In the genomic region with DNA sequence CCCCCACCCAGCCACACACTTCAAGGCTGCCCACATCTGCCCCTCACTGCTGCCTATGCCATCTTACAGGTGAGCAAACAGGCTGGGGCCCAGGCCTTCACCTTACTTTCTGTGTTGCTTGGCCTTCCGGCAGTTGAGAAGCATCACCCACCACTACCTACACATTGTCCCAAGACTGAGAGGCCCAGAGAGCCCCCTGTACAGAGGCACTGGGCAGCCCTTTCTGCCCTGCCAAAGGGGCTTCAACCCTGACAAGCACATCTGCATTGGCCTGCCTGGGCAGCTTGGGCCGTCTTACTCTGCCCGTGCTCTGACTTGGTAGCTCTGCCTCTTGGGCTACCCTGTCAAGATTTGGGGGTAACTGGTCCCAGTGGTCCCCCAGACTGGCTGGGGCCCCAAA, we compare ENCODE assay signal across 8 cellular contexts. TPM values are rescaled to one million over a fixed set of nuclear protein-coding genes. Genes with fewer than 3 reads are reported as not detected.
DNase-seq lines count a peak whose midpoint lies in the region; ATAC-seq, FAIRE-seq and TF ChIP-seq lines count a peak whose summit lies in the region.

No MANE protein-coding gene starts in this region.

- H3K27ac ChIP-seq in cardiac muscle cell (peak overlapping the region; percentile 95), K562 (ENCODE audit: extremely low read depth, low read depth, low read length) (no peak overlapping the region), mesenchymal stem cell (ENCODE audit: low read length, poor library complexity, severe bottlenecking) (peak overlapping the region; percentile 77), urinary bladder (ENCODE audit: low read depth) (no peak overlapping the region)

- peak overlapping the region; percentile 91; the same call in 1 of the 2 replicates for H3K4me2 ChIP-seq in K562 (ENCODE audit: insufficient read depth, low read length)
- H3K4me2 ChIP-seq in mesenchymal stem cell (ENCODE audit: low read length, poor library complexity, severe bottlenecking): peak overlapping the region; percentile 83

- peak overlapping the region; percentile 35 for H2BK5ac ChIP-seq in mesenchymal stem cell (ENCODE audit: low read depth, low read length, poor library complexity, severe bottlenecking)

- TF ChIP-seq POLR2A in K562 (conservative IDR thresholded peaks at IDR 0.05): no peak

- no peak overlapping the region for H3K4ac ChIP-seq in mesenchymal stem cell (ENCODE audit: low read depth in 1 of 2, low read length in 2 of 2)

- H2BK120ac ChIP-seq in mesenchymal stem cell (ENCODE audit: low read depth, low read length): no peak overlapping the region

- BruUV-seq in K562 (replicated peaks; lab: Mats Ljungman, UMichigan): no TSS peak

- H3K27me3 ChIP-seq in cardiac muscle cell (no peaks in the 10 kb centered on the region), K562 (ENCODE audit: control insufficient read depth in 2 of 2, insufficient read depth in 2 of 2, low read length in 2 of 2) (no peaks in the 10 kb centered on the region), mesenchymal stem cell (ENCODE audit: control insufficient read depth in 1 of 2, insufficient read depth in 1 of 2, low read length in 2 of 2) (no peaks in the 10 kb centered on the region)

- WGBS in K562 (ENCODE audit: insufficient coverage, low coverage, missing lambda C conversion rate): 93% methylated on average over 3 of the region's 3 CpGs
- WGBS in mesenchymal stem cell: 99% methylated on average over 3 of the region's 3 CpGs
- 73% methylated on average over 3 of the region's 3 CpGs for WGBS in urinary bladder

- no peak for ATAC-seq in K562
- no peak for ATAC-seq in GM21447 (IDR thresholded peaks at IDR 0.05; ENCODE audit: unreplicated experiment)
- no peak for ATAC-seq in HG02840 (IDR thresholded peaks at IDR 0.05; ENCODE audit: low FRiP score, unreplicated experiment)

- TF ChIP-seq CTCF in cardiac muscle cell (IDR thresholded peaks at IDR 0.05; ENCODE audit: low read depth, low read length): no peak
- no peak for TF ChIP-seq CTCF in K562 (IDR thresholded peaks at IDR 0.05 in 2 of 3, conservative IDR thresholded peaks at IDR 0.05 in 1 of 3; ENCODE audit: insufficient read depth in 2 of 3, low read depth in 1 of 3, low read length in 3 of 3)
- no peak for TF ChIP-seq CTCF in GM13976 (IDR thresholded peaks at IDR 0.05; ENCODE audit: borderline replicate concordance, control extremely low read depth, extremely low read depth, insufficient read depth, missing control alignments)

- no peak overlapping the region for H3K18ac ChIP-seq in mesenchymal stem cell (ENCODE audit: low read depth in 1 of 2, low read length in 2 of 2)

- DNase-seq in cardiac muscle cell (ENCODE audit: low read depth in 1 of 2, low spot score in 1 of 2) (no peak), cardiac septum (ENCODE audit: low spot score) (no peak), K562 (ENCODE audit: extremely low read depth in 1 of 4, low spot score in 3 of 4) (no peak), mesenchymal stem cell (no peak), GM13976 (ENCODE audit: low spot score) (no peak)

- no peak for FAIRE-seq in K562 (lab: Jason Lieb, UNC)

- H3K79me1 ChIP-seq in mesenchymal stem cell (replicated peaks; ENCODE audit: low read length, poor library complexity, severe bottlenecking): peaks cover 23% of the 10 kb centered on the region

- intact Hi-C loops in cardiac septum (cut with DNase I): loop anchor here (2.0 kb wide), 3 partner anchors 37 to 77 kb away; partner anchors contain the start of genes LLGL1, SMCR8 and TOP3A
- intact Hi-C loops in K562 (cut with micrococcal nuclease): no loop called here

- no peak for TF ChIP-seq EP300 in K562 (IDR thresholded peaks at IDR 0.05; ENCODE audit: low read length)

- H2BK15ac ChIP-seq in mesenchymal stem cell (ENCODE audit: low read depth, poor library complexity, severe bottlenecking): no peak overlapping the region

- in situ Hi-C loops in K562 (cut with MboI) (no loop called here), GM13976 (cut with MboI; ENCODE audit: low sequenced_read_pairs, unreplicated experiment) (no loop called here)

- CTCF ChIA-PET in K562 (lab: Yijun Ruan, JAX; ENCODE audit: low intra/inter-chr PET ratio): no interaction called here

- POLR2A ChIA-PET in K562 (lab: Yijun Ruan, JAX): interaction anchor here (0.5 to 1.0 kb wide), 3 partner anchors 9 to 114 kb away, joined by 3 to 5 read pairs (median 3); no protein-coding TSS in a partner anchor

- peak overlapping the region in 1 of 2 experiments; percentile 76 for H3K14ac ChIP-seq in mesenchymal stem cell (ENCODE audit: low read length in 2 of 2)

- H2AFZ ChIP-seq in K562 (ENCODE audit: low read depth, low read length): no peak overlapping the region
- H2AFZ ChIP-seq in mesenchymal stem cell (ENCODE audit: low read depth, low read length): no peak overlapping the region

- peaks cover 17% of the 10 kb centered on the region for H3K4me1 ChIP-seq in cardiac muscle cell (ENCODE audit: low read depth)
- peaks cover 18 to 63% of the 10 kb centered on the region in 2 experiments; a peak in 4 of 5 replicates for H3K4me1 ChIP-seq in K562 (replicated peaks in 1 of 2; ENCODE audit: control insufficient read depth in 2 of 2, insufficient read depth in 2 of 2, low read length in 2 of 2)
- H3K4me1 ChIP-seq in mesenchymal stem cell (ENCODE audit: control insufficient read depth, insufficient read depth, low read depth, low read length): peaks cover 38% of the 10 kb centered on the region
- peaks cover 3% of the 10 kb centered on the region for H3K4me1 ChIP-seq in urinary bladder (ENCODE audit: insufficient read depth)

- H3K9me1 ChIP-seq in K562 (ENCODE audit: control insufficient read depth, insufficient read depth, low read length): no peaks in the 10 kb centered on the region

- H3K36me3 ChIP-seq in cardiac muscle cell: peaks cover 27% of the 10 kb centered on the region
- H3K36me3 ChIP-seq in K562 (ENCODE audit: control insufficient read depth, insufficient read depth, low read length): peaks cover 8% of the 10 kb centered on the region; the same call in 2 of the 3 replicates
- H3K36me3 ChIP-seq in mesenchymal stem cell (ENCODE audit: control insufficient read depth in 1 of 2, insufficient read depth in 2 of 2, low read depth in 1 of 2, low read length in 2 of 2): peaks cover 36 to 38% of the 10 kb centered on the region in 2 experiments
- H3K36me3 ChIP-seq in urinary bladder (ENCODE audit: insufficient read depth): peaks cover 4% of the 10 kb centered on the region

- H2AK5ac ChIP-seq in mesenchymal stem cell (ENCODE audit: low read length, severe bottlenecking): peak overlapping the region; percentile 41

- H3K4me3 ChIP-seq in cardiac muscle cell: peak overlapping the region; percentile 48
- peak overlapping the region; percentile 62; the same call in 1 of the 2 replicates for H3K4me3 ChIP-seq in K562
- peak overlapping the region; percentile 87 to 95 for H3K4me3 ChIP-seq in mesenchymal stem cell (ENCODE audit: insufficient read depth in 1 of 2, low read depth in 1 of 2, low read length in 2 of 2)
- peak overlapping the region; percentile 73 for H3K4me3 ChIP-seq in urinary bladder (ENCODE audit: low read depth, low read length)

- no peaks in the 10 kb centered on the region for H3K9me3 ChIP-seq in cardiac muscle cell (ENCODE audit: low read depth)
- H3K9me3 ChIP-seq in K562 (replicated peaks; ENCODE audit: control insufficient read depth, insufficient read depth, low read depth, low read length): no peaks in the 10 kb centered on the region
- H3K9me3 ChIP-seq in mesenchymal stem cell (ENCODE audit: control insufficient read depth, low read length): no peaks in the 10 kb centered on the region

- no peak overlapping the region for H4K8ac ChIP-seq in mesenchymal stem cell (ENCODE audit: low read length)

- H3K23ac ChIP-seq in mesenchymal stem cell (ENCODE audit: low read length in 2 of 2): no peak overlapping the region

- H2BK12ac ChIP-seq in mesenchymal stem cell (ENCODE audit: low read length in 2 of 2): no peak overlapping the region

- no peak overlapping the region for H4K91ac ChIP-seq in mesenchymal stem cell (ENCODE audit: low read length)

- no peaks in the 10 kb centered on the region for H4K20me1 ChIP-seq in K562 (replicated peaks; ENCODE audit: control insufficient read depth, insufficient read depth, low read length)

- H3K9ac ChIP-seq in K562 (ENCODE audit: insufficient read depth in 1 of 2, low read depth in 2 of 2, low read length in 2 of 2) (peak overlapping the region; percentile 72 to 96; a peak in 3 of 4 replicates), mesenchymal stem cell (ENCODE audit: low read length) (peak overlapping the region; percentile 97)

- TF ChIP-seq RAD21 in K562 (CRISPR knock-in tag; conservative IDR thresholded peaks at IDR 0.05 in 1 of 2, IDR thresholded peaks at IDR 0.05 in 1 of 2): no peak

- peaks cover 23% of the 10 kb centered on the region for H3K79me2 ChIP-seq in K562 (ENCODE audit: control insufficient read depth, insufficient read depth, low read length)

RNA-seq across cellular contexts. Expression of gene MIEF2, which starts 1.2 kb away (rescaled TPM):
- total RNA-seq in cardiac muscle cell (95.7 and 101 TPM in 2 replicates), cardiac septum (28.0 TPM), K562 (2014; rRNA removed) (4.0 and 6.4 TPM in 2 replicates), K562 (2014; rRNA removed; fragmentation: Illumina TruSeq; extraction: Trizol) (0.77 and 1.2 TPM in 2 replicates), K562 (2015; rRNA removed; fragmentation: Illumina TruSeq; extraction: Trizol) (2.4 and 2.8 TPM in 2 replicates), K562 (2021) (7.8 and 8.2 TPM in 2 replicates), urinary bladder (11.7 TPM)
- polyA plus RNA-seq in cardiac muscle cell (36.9 and 37.3 TPM in 2 replicates), K562 (2011; rRNA removed) (3.0 and 5.9 TPM in 2 replicates), K562 (2014; fragmentation: Illumina TruSeq; extraction: Trizol) (1.6 and 3.6 TPM in 2 replicates), K562 (2014; fragmentation: Nextera tagmentation; extraction: Ambion mirVana) (under 1 TPM; 0.10 to 0.21 TPM), K562 (2014; rRNA removed) (3.8 and 4.7 TPM in 2 replicates), urinary bladder (13.7 TPM)
- total RNA-seq in K562 (2011; cell fraction: chromatin; rRNA removed; ENCODE audit: low replicate concordance): 8.1 and 23.7 TPM in 2 replicates
- 20.5 and 26.8 TPM in 2 replicates for total RNA-seq in K562 (2011; cell fraction: nucleolus; rRNA removed)
- total RNA-seq in K562 (2011; cell fraction: nucleoplasm; rRNA removed): 12.3 and 12.8 TPM in 2 replicates
- polyA plus RNA-seq in K562 (2011; cell fraction: cytosol; rRNA removed): 8.2 and 13.6 TPM in 2 replicates
- polyA plus RNA-seq in K562 (2011; cell fraction: nucleus; rRNA removed): 24.6 and 25.0 TPM in 2 replicates
- 6.5 and 7.8 TPM in 2 replicates for polyA plus RNA-seq in K562 (2012)
- polyA minus RNA-seq in K562 (2011; rRNA and poly(A)+ RNA removed): 3.6 and 5.1 TPM in 2 replicates
- polyA minus RNA-seq in K562 (2011; cell fraction: cytosol; rRNA and poly(A)+ RNA removed): 4.9 and 5.6 TPM in 2 replicates
- 11.4 and 14.9 TPM in 2 replicates for polyA minus RNA-seq in K562 (2011; cell fraction: nucleus; rRNA and poly(A)+ RNA removed)
- polyA plus RNA-seq in mesenchymal stem cell (2013, experiment 1 of 2): 3.5 TPM
- polyA plus RNA-seq in mesenchymal stem cell (2013, experiment 2 of 2): 3.6 TPM

RNA-seq across cellular contexts. Expression of gene FLII, which starts 3.1 kb away (rescaled TPM):
- total RNA-seq in cardiac muscle cell (227 and 303 TPM in 2 replicates), cardiac septum (294 TPM), K562 (2014; rRNA removed) (82.5 and 117 TPM in 2 replicates), K562 (2014; rRNA removed; fragmentation: Illumina TruSeq; extraction: Trizol) (57.2 and 64.8 TPM in 2 replicates), K562 (2015; rRNA removed; fragmentation: Illumina TruSeq; extraction: Trizol) (65.9 and 71.4 TPM in 2 replicates), K562 (2021) (116 and 121 TPM in 2 replicates), urinary bladder (87.2 TPM)
- polyA plus RNA-seq in cardiac muscle cell (210 and 232 TPM in 2 replicates), K562 (2011; rRNA removed) (126 and 140 TPM in 2 replicates), K562 (2014; fragmentation: Illumina TruSeq; extraction: Trizol) (92.6 and 108 TPM in 2 replicates), K562 (2014; fragmentation: Nextera tagmentation; extraction: Ambion mirVana) (10 to 100 TPM; 11.7 to 14.4 TPM), K562 (2014; rRNA removed) (86.9 and 88.9 TPM in 2 replicates), urinary bladder (249 TPM)
- 135 and 339 TPM in 2 replicates for total RNA-seq in K562 (2011; cell fraction: chromatin; rRNA removed; ENCODE audit: low replicate concordance)
- 168 and 180 TPM in 2 replicates for total RNA-seq in K562 (2011; cell fraction: nucleolus; rRNA removed)
- 115 and 116 TPM in 2 replicates for total RNA-seq in K562 (2011; cell fraction: nucleoplasm; rRNA removed)
- polyA plus RNA-seq in K562 (2011; cell fraction: cytosol; rRNA removed): 150 and 255 TPM in 2 replicates
- polyA plus RNA-seq in K562 (2011; cell fraction: nucleus; rRNA removed): 312 and 400 TPM in 2 replicates
- 87.1 and 120 TPM in 2 replicates for polyA plus RNA-seq in K562 (2012)
- polyA minus RNA-seq in K562 (2011; rRNA and poly(A)+ RNA removed): 124 and 145 TPM in 2 replicates
- polyA minus RNA-seq in K562 (2011; cell fraction: cytosol; rRNA and poly(A)+ RNA removed): 107 and 114 TPM in 2 replicates
- polyA minus RNA-seq in K562 (2011; cell fraction: nucleus; rRNA and poly(A)+ RNA removed): 59.5 and 63.8 TPM in 2 replicates
- 181 TPM for polyA plus RNA-seq in mesenchymal stem cell (2013, experiment 1 of 2)
- polyA plus RNA-seq in mesenchymal stem cell (2013, experiment 2 of 2): 174 TPM

RNA-seq across cellular contexts. Expression of gene LLGL1, which starts 36.2 kb away (rescaled TPM):
- total RNA-seq in cardiac muscle cell (81.5 and 83.8 TPM in 2 replicates), cardiac septum (9.6 TPM), K562 (2014; rRNA removed) (8.2 and 11.3 TPM in 2 replicates), K562 (2014; rRNA removed; fragmentation: Illumina TruSeq; extraction: Trizol) (1.4 and 1.7 TPM in 2 replicates), K562 (2015; rRNA removed; fragmentation: Illumina TruSeq; extraction: Trizol) (4.0 and 4.2 TPM in 2 replicates), K562 (2021) (12.4 and 12.9 TPM in 2 replicates), urinary bladder (25.6 TPM)
- polyA plus RNA-seq in cardiac muscle cell (5.9 and 7.3 TPM in 2 replicates), K562 (2011; rRNA removed) (6.4 and 9.2 TPM in 2 replicates), K562 (2014; fragmentation: Illumina TruSeq; extraction: Trizol) (3.7 and 8.4 TPM in 2 replicates), K562 (2014; fragmentation: Nextera tagmentation; extraction: Ambion mirVana) (under 1 TPM in 1 of 2 experiments, not detected in 1; 0.11 TPM), K562 (2014; rRNA removed) (10.7 and 11.9 TPM in 2 replicates), urinary bladder (24.5 TPM)
- 9.5 and 31.3 TPM in 2 replicates for total RNA-seq in K562 (2011; cell fraction: chromatin; rRNA removed; ENCODE audit: low replicate concordance)
- 21.2 and 23.6 TPM in 2 replicates for total RNA-seq in K562 (2011; cell fraction: nucleolus; rRNA removed)
- 13.2 and 14.3 TPM in 2 replicates for total RNA-seq in K562 (2011; cell fraction: nucleoplasm; rRNA removed)
- 9.5 and 22.7 TPM in 2 replicates for polyA plus RNA-seq in K562 (2011; cell fraction: cytosol; rRNA removed)
- polyA plus RNA-seq in K562 (2011; cell fraction: nucleus; rRNA removed): 16.1 and 20.2 TPM in 2 replicates
- polyA plus RNA-seq in K562 (2012): 7.3 and 10.7 TPM in 2 replicates
- 2.5 and 5.3 TPM in 2 replicates for polyA minus RNA-seq in K562 (2011; rRNA and poly(A)+ RNA removed)
- polyA minus RNA-seq in K562 (2011; cell fraction: cytosol; rRNA and poly(A)+ RNA removed): 8.2 and 8.6 TPM in 2 replicates
- 5.5 and 6.7 TPM in 2 replicates for polyA minus RNA-seq in K562 (2011; cell fraction: nucleus; rRNA and poly(A)+ RNA removed)
- 13.5 TPM for polyA plus RNA-seq in mesenchymal stem cell (2013, experiment 1 of 2)
- 13.0 TPM for polyA plus RNA-seq in mesenchymal stem cell (2013, experiment 2 of 2)

RNA-seq across cellular contexts. Expression of gene TOP3A, which starts 53.1 kb away (rescaled TPM):
- total RNA-seq in cardiac muscle cell: 31.0 and 40.1 TPM in 2 replicates
- polyA plus RNA-seq in cardiac muscle cell: 22.7 and 26.5 TPM in 2 replicates
- 14.1 TPM for total RNA-seq in cardiac septum
- total RNA-seq in K562 (2011; cell fraction: chromatin; rRNA removed; ENCODE audit: low replicate concordance): 134 and 180 TPM in 2 replicates
- total RNA-seq in K562 (2011; cell fraction: nucleolus; rRNA removed): 87.6 and 109 TPM in 2 replicates
- total RNA-seq in K562 (2011; cell fraction: nucleoplasm; rRNA removed): 107 and 108 TPM in 2 replicates
- total RNA-seq in K562 (2014; rRNA removed): 25.5 and 33.2 TPM in 2 replicates
- total RNA-seq in K562 (2014; rRNA removed; fragmentation: Illumina TruSeq; extraction: Trizol): 24.7 and 25.6 TPM in 2 replicates
- 27.0 and 30.0 TPM in 2 replicates for total RNA-seq in K562 (2015; rRNA removed; fragmentation: Illumina TruSeq; extraction: Trizol)
- total RNA-seq in K562 (2021): 48.2 and 49.7 TPM in 2 replicates
- 18.3 and 23.0 TPM in 2 replicates for polyA plus RNA-seq in K562 (2011; rRNA removed)
- polyA plus RNA-seq in K562 (2011; cell fraction: cytosol; rRNA removed): 10.3 and 14.3 TPM in 2 replicates
- polyA plus RNA-seq in K562 (2011; cell fraction: nucleus; rRNA removed): 28.2 and 40.0 TPM in 2 replicates
- polyA plus RNA-seq in K562 (2012): 21.5 and 22.5 TPM in 2 replicates
- polyA plus RNA-seq in K562 (2014; fragmentation: Illumina TruSeq; extraction: Trizol): 25.8 TPM in 2 replicates
- 1 to 10 TPM; 5.2 to 7.6 TPM for polyA plus RNA-seq in K562 (2014; fragmentation: Nextera tagmentation; extraction: Ambion mirVana)
- 16.4 and 22.7 TPM in 2 replicates for polyA plus RNA-seq in K562 (2014; rRNA removed)
- polyA minus RNA-seq in K562 (2011; rRNA and poly(A)+ RNA removed): 40.2 and 45.8 TPM in 2 replicates
- 20.1 and 24.0 TPM in 2 replicates for polyA minus RNA-seq in K562 (2011; cell fraction: cytosol; rRNA and poly(A)+ RNA removed)
- polyA minus RNA-seq in K562 (2011; cell fraction: nucleus; rRNA and poly(A)+ RNA removed): 33.1 and 42.0 TPM in 2 replicates
- 12.8 TPM for polyA plus RNA-seq in mesenchymal stem cell (2013, experiment 1 of 2)
- 12.5 TPM for polyA plus RNA-seq in mesenchymal stem cell (2013, experiment 2 of 2)
- 27.4 TPM for total RNA-seq in urinary bladder
- 15.8 TPM for polyA plus RNA-seq in urinary bladder

RNA-seq across cellular contexts. Expression of gene SMCR8, which starts 53.4 kb away (rescaled TPM):
- total RNA-seq in cardiac muscle cell (8.7 and 11.3 TPM in 2 replicates), cardiac septum (9.9 TPM), K562 (2014; rRNA removed) (4.9 and 6.4 TPM in 2 replicates), K562 (2014; rRNA removed; fragmentation: Illumina TruSeq; extraction: Trizol) (4.9 and 5.3 TPM in 2 replicates), K562 (2015; rRNA removed; fragmentation: Illumina TruSeq; extraction: Trizol) (7.2 and 7.5 TPM in 2 replicates), K562 (2021) (7.8 and 8.8 TPM in 2 replicates), urinary bladder (10.0 TPM)
- polyA plus RNA-seq in cardiac muscle cell (2.9 and 3.9 TPM in 2 replicates), K562 (2011; rRNA removed) (3.8 and 3.9 TPM in 2 replicates), K562 (2014; fragmentation: Illumina TruSeq; extraction: Trizol) (7.1 and 7.3 TPM in 2 replicates), K562 (2014; fragmentation: Nextera tagmentation; extraction: Ambion mirVana) (under 1 TPM; 0.25 to 0.37 TPM), K562 (2014; rRNA removed) (3.2 and 4.3 TPM in 2 replicates), urinary bladder (10.0 TPM)
- 11.8 and 21.8 TPM in 2 replicates for total RNA-seq in K562 (2011; cell fraction: chromatin; rRNA removed; ENCODE audit: low replicate concordance)
- 11.7 and 16.5 TPM in 2 replicates for total RNA-seq in K562 (2011; cell fraction: nucleolus; rRNA removed)
- total RNA-seq in K562 (2011; cell fraction: nucleoplasm; rRNA removed): 10.4 and 12.3 TPM in 2 replicates
- polyA plus RNA-seq in K562 (2011; cell fraction: cytosol; rRNA removed): 3.5 and 3.6 TPM in 2 replicates
- 3.0 and 4.5 TPM in 2 replicates for polyA plus RNA-seq in K562 (2011; cell fraction: nucleus; rRNA removed)
- 6.3 and 7.8 TPM in 2 replicates for polyA plus RNA-seq in K562 (2012)
- 6.5 and 7.5 TPM in 2 replicates for polyA minus RNA-seq in K562 (2011; rRNA and poly(A)+ RNA removed)
- 5.4 and 5.6 TPM in 2 replicates for polyA minus RNA-seq in K562 (2011; cell fraction: cytosol; rRNA and poly(A)+ RNA removed)
- 5.1 and 6.4 TPM in 2 replicates for polyA minus RNA-seq in K562 (2011; cell fraction: nucleus; rRNA and poly(A)+ RNA removed)
- polyA plus RNA-seq in mesenchymal stem cell (2013, experiment 1 of 2): 10.0 TPM
- polyA plus RNA-seq in mesenchymal stem cell (2013, experiment 2 of 2): 9.7 TPM

Comparison
In these comparisons a context has a peak if more than half of its experiments do, and no peak if none do; other contexts are left out.
1. H3K27ac ChIP-seq: peak in cardiac muscle cell (single experiment) and mesenchymal stem cell (single experiment); none in K562 (single experiment) and urinary bladder (single experiment).
2. Peak in every context shown above with its lines, with median percentiles within 50 percentile points of each other: H3K4me3 ChIP-seq.